Comparison of ENCODE assay signal across 1 cellular context in genomic region chr18:11750581-11751304, GRCh38.
TF ChIP-seq lines count a peak whose summit lies in the region.

No MANE protein-coding gene starts in this region.

TF ChIP-seq in GM23338, 12 proteins besides CTCF, POLR2A, EP300 and RAD21 (continued from another document):
- no peak for TF ChIP-seq ZNF462 (CRISPR knock-in tag; IDR thresholded peaks at IDR 0.05)
- no peak for TF ChIP-seq REST (IDR thresholded peaks at IDR 0.05; ENCODE audit: unreplicated experiment)
- no peak for TF ChIP-seq STAT1 (IDR thresholded peaks at IDR 0.05; ENCODE audit: unreplicated experiment)
- no peak for TF ChIP-seq POLR2AphosphoS5 (IDR thresholded peaks at IDR 0.05; ENCODE audit: low read depth)
- no peak for TF ChIP-seq ZNF114 (CRISPR knock-in tag; IDR thresholded peaks at IDR 0.05)
- no peak for TF ChIP-seq EZH2 (IDR thresholded peaks at IDR 0.05; ENCODE audit: low read depth, unreplicated experiment)
